In genomic region chr9:77534376-77535057, GRCh38 we compare ENCODE assay signal across 14 cellular contexts.
DNase-seq lines count a peak whose midpoint lies in the region; ATAC-seq and TF ChIP-seq lines count a peak whose summit lies in the region.
"Had no signal": no experiment of that assay in that cellular context is flagged by ENCODE, and none has a peak within 500 bp of the region (broad histone marks: within the 10 kb centered on the region; RNA-seq: fewer than 3 reads in every experiment).

No MANE protein-coding gene starts in this region.

- in situ Hi-C loops in GM13977 (cut with MboI; ENCODE audit: low pct_unique_long_range_greater_than_20kb, low sequenced_read_pairs, unreplicated experiment) = no loop called here

- no peak overlapping the region for H3K4me3 Mint-ChIP-seq in endodermal cell
- no peak overlapping the region for H3K4me3 Mint-ChIP-seq in activated CD8-positive, alpha-beta T cell treated with anti-CD3 and anti-CD28 coated beads, Interleukin-2, amount 10 ng/mL, durations not matched to agents 7 days and 5 days

- no peaks in the 10 kb centered on the region for H3K79me2 ChIP-seq in mesendoderm (ENCODE audit: control insufficient read depth, insufficient read depth, low read length)

- H2AK5ac ChIP-seq in mesendoderm (ENCODE audit: low read length) = no peak overlapping the region

- H3K4me1 ChIP-seq in endodermal cell (ENCODE audit: control insufficient read depth, insufficient read depth, low read length) (no peaks in the 10 kb centered on the region), mesendoderm (ENCODE audit: control insufficient read depth, low read depth, low read length) (peaks cover 13% of the 10 kb centered on the region)
- H3K4me1 ChIP-seq: ascending aorta had no signal

- peak overlapping the region; percentile 84 for H2BK5ac ChIP-seq in mesendoderm (ENCODE audit: low read length)

- POLR2A ChIA-PET in activated CD8-positive, alpha-beta T cell treated with anti-CD3 and anti-CD28 coated beads, Interleukin-2, amount 10 ng/mL, durations not matched to agents 7 days and 5 days (lab: Charles Lee) = no interaction called here

- no peak for ATAC-seq in activated CD8-positive, alpha-beta T cell treated with anti-CD3 and anti-CD28 coated beads, Interleukin-2, amount 10 ng/mL, durations not matched to agents 7 days and 5 days
- ATAC-seq: HCT116 had no signal

- peak overlapping the region; percentile 59 for H3K4me3 ChIP-seq in endodermal cell (ENCODE audit: low read length)
- no peak overlapping the region for H3K4me3 ChIP-seq in mesendoderm (ENCODE audit: low read length)
- H3K4me3 ChIP-seq: ascending aorta, sigmoid colon had no signal

- peak overlapping the region; percentile 34 for H2BK120ac ChIP-seq in mesendoderm (ENCODE audit: low read depth, low read length)

- no peak overlapping the region for H3K4ac ChIP-seq in mesendoderm (ENCODE audit: low read depth, low read length)

- no peaks in the 10 kb centered on the region for H3K79me1 ChIP-seq in mesendoderm (ENCODE audit: low read length)

- H3K36me3 ChIP-seq in endodermal cell (ENCODE audit: control insufficient read depth, insufficient read depth, low read length) = no peaks in the 10 kb centered on the region
- no peaks in the 10 kb centered on the region for H3K36me3 ChIP-seq in mesendoderm (ENCODE audit: control insufficient read depth, insufficient read depth, low read length)
- H3K36me3 ChIP-seq: ascending aorta, sigmoid colon had no signal

- DNase-seq in Ammon's horn (ENCODE audit: low spot score) = peak; percentile 86
- peak; percentile 97 for DNase-seq in NCI-H2029 treated with DMSO at 0.1 percent for 48 hours (lab: John Stamatoyannopoulos, UW)
- DNase-seq in endodermal cell = peak; percentile 83
- DNase-seq in mesendoderm = peak; percentile 77
- no peak for DNase-seq in germinal center (ENCODE audit: low spot score)
- DNase-seq in activated CD8-positive, alpha-beta T cell treated with anti-CD3 and anti-CD28 coated beads, Interleukin-2, amount 10 ng/mL, durations not matched to agents 7 days and 5 days = no peak
- no peak for DNase-seq in GM13977 (ENCODE audit: low spot score)
- DNase-seq in NCI-H2227 treated with DMSO at 0.1 percent for 48 hours (lab: John Stamatoyannopoulos, UW) = no peak
- DNase-seq: activated CD8-positive, alpha-beta memory T cell treated with anti-CD3 and anti-CD28 coated beads, Interleukin-2, amount 50 U/mL, for 48 hours; erythroblast; OCI-M1; sigmoid colon had no signal

- H3K9ac ChIP-seq in endodermal cell (ENCODE audit: extremely low read depth, low read length, poor library complexity, severe bottlenecking) (no peak overlapping the region), mesendoderm (ENCODE audit: low read length) (peak overlapping the region; percentile 29)

- H3K4me1 Mint-ChIP-seq in endodermal cell = peaks cover 42% of the 10 kb centered on the region
- no peaks in the 10 kb centered on the region for H3K4me1 Mint-ChIP-seq in activated CD8-positive, alpha-beta T cell treated with anti-CD3 and anti-CD28 coated beads, Interleukin-2, amount 10 ng/mL, durations not matched to agents 7 days and 5 days (ENCODE audit: low read depth)

- H3K18ac ChIP-seq in mesendoderm (ENCODE audit: low read length) = peak overlapping the region; percentile 71

- H3K27me3 ChIP-seq in endodermal cell (ENCODE audit: control insufficient read depth, insufficient read depth, low read length, poor library complexity, severe bottlenecking) (no peaks in the 10 kb centered on the region), mesendoderm (ENCODE audit: insufficient read depth, low read length, poor library complexity) (no peaks in the 10 kb centered on the region)
- H3K27me3 ChIP-seq: ascending aorta, sigmoid colon had no signal

- no peak overlapping the region for H4K5ac ChIP-seq in mesendoderm (ENCODE audit: low read length)

- no peaks in the 10 kb centered on the region for H3K27me3 Mint-ChIP-seq in endodermal cell (ENCODE audit: insufficient read depth)
- peaks cover 2% of the 10 kb centered on the region for H3K27me3 Mint-ChIP-seq in activated CD8-positive, alpha-beta T cell treated with anti-CD3 and anti-CD28 coated beads, Interleukin-2, amount 10 ng/mL, durations not matched to agents 7 days and 5 days (ENCODE audit: low read depth)

- peak overlapping the region; percentile 71 for H3K27ac ChIP-seq in endodermal cell (ENCODE audit: low read depth, low read length)
- H3K27ac ChIP-seq in mesendoderm (ENCODE audit: low read depth, low read length) = peak overlapping the region; percentile 91
- H3K27ac ChIP-seq: ascending aorta, sigmoid colon had no signal

- no peak overlapping the region for H3K4me2 ChIP-seq in mesendoderm (ENCODE audit: low read length)

- peak; percentile 32 for TF ChIP-seq CTCF in endodermal cell (conservative IDR thresholded peaks at IDR 0.05)
- no peak for TF ChIP-seq CTCF in GM13977 (IDR thresholded peaks at IDR 0.05; ENCODE audit: extremely low read depth, insufficient read depth, missing control alignments)

- H3K9me3 ChIP-seq in endodermal cell (ENCODE audit: control insufficient read depth, low read length) = peaks cover 2% of the 10 kb centered on the region
- H3K9me3 ChIP-seq: ascending aorta, sigmoid colon had no signal

- CTCF ChIA-PET in activated CD8-positive, alpha-beta T cell treated with anti-CD3 and anti-CD28 coated beads, Interleukin-2, amount 10 ng/mL, durations not matched to agents 7 days and 5 days (lab: Charles Lee) = interaction anchor here (1.0 kb wide), 1 partner anchor 77 kb away, joined by 3 read pairs; no protein-coding TSS in a partner anchor

- H3K56ac ChIP-seq in mesendoderm (ENCODE audit: low read length) = peak overlapping the region; percentile 65

- no peak overlapping the region for H3K23ac ChIP-seq in mesendoderm (ENCODE audit: low read length)

- no peak overlapping the region for H4K8ac ChIP-seq in mesendoderm (ENCODE audit: low read depth, low read length)

- WGBS in endodermal cell (ENCODE audit: insufficient coverage in 1 of 2, insufficient read length in 1 of 2), 2 experiments = 38 to 56% methylated on average over 6 to 7 of the region's 7 CpGs
- WGBS in mesendoderm (ENCODE audit: extremely low coverage, insufficient coverage, low lambda C conversion rate) = no CpG with 5 or more reads among the region's 7 CpGs

- no peak overlapping the region for H2BK15ac ChIP-seq in mesendoderm (replicated peaks; ENCODE audit: low read depth)

- H3K27ac Mint-ChIP-seq in endodermal cell = peak overlapping the region; percentile 82
- no peak overlapping the region for H3K27ac Mint-ChIP-seq in activated CD8-positive, alpha-beta T cell treated with anti-CD3 and anti-CD28 coated beads, Interleukin-2, amount 10 ng/mL, durations not matched to agents 7 days and 5 days

- peaks cover 6% of the 10 kb centered on the region for H3K36me3 Mint-ChIP-seq in endodermal cell (ENCODE audit: low read depth)
- H3K36me3 Mint-ChIP-seq in activated CD8-positive, alpha-beta T cell treated with anti-CD3 and anti-CD28 coated beads, Interleukin-2, amount 10 ng/mL, durations not matched to agents 7 days and 5 days (ENCODE audit: low read depth) = no peaks in the 10 kb centered on the region

- H3K9me3 Mint-ChIP-seq in endodermal cell = peaks cover 14% of the 10 kb centered on the region
- H3K9me3 Mint-ChIP-seq in activated CD8-positive, alpha-beta T cell treated with anti-CD3 and anti-CD28 coated beads, Interleukin-2, amount 10 ng/mL, durations not matched to agents 7 days and 5 days (ENCODE audit: insufficient read depth) = no peaks in the 10 kb centered on the region

Comparison
In these comparisons a context has a peak if more than half of its experiments do, and no peak if none do; other contexts are left out.
1. DNase-seq: peak in Ammon's horn (single experiment), NCI-H2029 treated with DMSO at 0.1 percent for 48 hours (single experiment), endodermal cell (single experiment) and mesendoderm (single experiment); none in germinal center (single experiment), activated CD8-positive, alpha-beta T cell treated with anti-CD3 and anti-CD28 coated beads, Interleukin-2, amount 10 ng/mL, durations not matched to agents 7 days and 5 days (single experiment), GM13977 (single experiment) and NCI-H2227 treated with DMSO at 0.1 percent for 48 hours (single experiment).